ENCODE assay signal across 16 cellular contexts in the genomic region with DNA sequence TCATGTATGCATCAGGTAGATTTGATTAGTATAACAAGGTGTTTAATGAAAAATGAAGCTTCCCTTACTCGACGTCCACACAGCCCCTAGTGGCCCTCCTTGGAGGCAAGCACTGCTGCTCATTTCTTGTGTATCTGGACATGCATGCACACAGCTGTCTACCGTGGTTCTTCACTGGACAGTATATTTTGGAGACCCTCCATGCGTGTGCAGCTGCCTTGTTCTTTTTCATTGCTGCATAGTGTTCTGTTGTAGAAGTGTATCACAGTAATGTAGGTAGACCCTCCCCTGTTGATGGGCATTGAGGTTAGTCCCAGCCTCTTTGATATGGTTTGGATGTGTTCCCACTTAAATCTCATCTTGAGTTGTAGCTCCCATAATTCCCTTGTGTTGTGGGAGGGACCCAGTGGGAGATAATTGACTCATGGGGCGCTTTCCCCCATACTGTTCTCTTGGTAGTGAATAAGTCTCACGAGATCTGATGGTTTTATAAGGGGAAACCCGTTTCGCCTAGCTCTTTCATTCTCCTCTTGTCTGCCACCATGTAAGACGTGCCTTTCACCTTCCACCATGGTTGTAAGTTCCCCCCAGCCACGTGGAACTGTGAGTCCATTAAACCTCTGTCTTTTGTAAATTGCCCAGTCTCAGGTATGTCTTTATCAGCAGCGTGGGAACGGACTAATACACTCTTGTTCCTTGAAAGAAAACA. TPM values are rescaled to one million over a fixed set of nuclear protein-coding genes. Genes with fewer than 3 reads are reported as not detected.
A peak's percentile ranks its signal among the peaks of the same experiment; 100 is the strongest.
DNase-seq lines count a peak whose midpoint lies in the region; ATAC-seq, FAIRE-seq and TF ChIP-seq lines count a peak whose summit lies in the region.
"Had no signal": no experiment of that assay in that cellular context is flagged by ENCODE, and none has a peak within 500 bp of the region (broad histone marks: within the 10 kb centered on the region; RNA-seq: fewer than 3 reads in every experiment).

No MANE protein-coding gene starts in this region.

- no peak overlapping the region for H4K91ac ChIP-seq in trophoblast cell (ENCODE audit: low read depth, low read length)

- H3K36me3 ChIP-seq in Loucy (ENCODE audit: insufficient read depth, low read length) (no peaks in the 10 kb centered on the region), trophoblast cell (ENCODE audit: control insufficient read depth in 1 of 2, insufficient read depth in 2 of 2, low read length in 2 of 2) (peaks cover 15 to 19% of the 10 kb centered on the region in 2 experiments)

- H2BK5ac ChIP-seq in trophoblast cell (ENCODE audit: low read depth, low read length, poor library complexity) = no peak overlapping the region

- peak; percentile 50; the same call in 1 of the 2 replicates for TF ChIP-seq CTCF in Loucy (conservative IDR thresholded peaks at IDR 0.05; ENCODE audit: low read length)
- peak; percentile 22 for TF ChIP-seq CTCF in choroid plexus epithelial cell (conservative IDR thresholded peaks at IDR 0.05; ENCODE audit: low read depth, low read length)
- TF ChIP-seq CTCF in lower leg skin (IDR thresholded peaks at IDR 0.05) = no peak

- H3K27ac Mint-ChIP-seq in activated CD4-positive, alpha-beta T cell treated with anti-CD3 and anti-CD28 coated beads for 36 hours = peak overlapping the region; percentile 95

- H2BK12ac ChIP-seq in trophoblast cell (ENCODE audit: low read length) = no peak overlapping the region

- H3K9me3 Mint-ChIP-seq in activated CD4-positive, alpha-beta T cell treated with anti-CD3 and anti-CD28 coated beads for 36 hours (ENCODE audit: low read depth) = peaks cover 9% of the 10 kb centered on the region

- intact Hi-C loops in activated CD4-positive, alpha-beta T cell treated with anti-CD3 and anti-CD28 coated beads for 36 hours (cut with DNase I, micrococcal nuclease) = no loop called here
- intact Hi-C loops in lower leg skin (cut with DNase I; ENCODE audit: low total_unique reads) = no loop called here

- H3F3A ChIP-seq in Loucy (ENCODE audit: low read depth) = no peaks in the 10 kb centered on the region

- ATAC-seq in activated CD4-positive, alpha-beta T cell treated with anti-CD3 and anti-CD28 coated beads for 36 hours = peak; percentile 28
- no peak for ATAC-seq in GM18867 (IDR thresholded peaks at IDR 0.05; ENCODE audit: unreplicated experiment)

- no peak overlapping the region for H3K23ac ChIP-seq in trophoblast cell (ENCODE audit: low read length)

- H3K14ac ChIP-seq in trophoblast cell (ENCODE audit: low read length) = no peak overlapping the region

- H3K9ac ChIP-seq in Loucy (ENCODE audit: low read depth, low read length, poor library complexity, severe bottlenecking) = no peak overlapping the region
- no peak overlapping the region for H3K9ac ChIP-seq in trophoblast cell (ENCODE audit: low read length)

- no peak overlapping the region for H2BK120ac ChIP-seq in trophoblast cell (ENCODE audit: insufficient read depth, low read length, poor library complexity)

- H3K36me3 Mint-ChIP-seq in activated CD4-positive, alpha-beta T cell treated with anti-CD3 and anti-CD28 coated beads for 36 hours (ENCODE audit: low read depth) = peaks cover 24% of the 10 kb centered on the region

- peaks cover 100% of the 10 kb centered on the region for H3K79me2 ChIP-seq in Loucy (ENCODE audit: insufficient read depth, low read length)
- peaks cover 71% of the 10 kb centered on the region for H3K79me2 ChIP-seq in trophoblast cell (ENCODE audit: control insufficient read depth, insufficient read depth, low read length, poor library complexity)

- no peaks in the 10 kb centered on the region for H3K9me3 ChIP-seq in Loucy (ENCODE audit: insufficient read depth, low read depth, low read length)
- H3K9me3 ChIP-seq in trophoblast cell (ENCODE audit: insufficient read depth, low read depth, low read length) = no peaks in the 10 kb centered on the region

- no peaks in the 10 kb centered on the region for H3K9me2 ChIP-seq in Loucy (replicated peaks; ENCODE audit: low read depth, low read length)

- POLR2A ChIA-PET in activated CD4-positive, alpha-beta T cell treated with anti-CD3 and anti-CD28 coated beads for 36 hours (lab: Charles Lee) = interaction anchor here (0.9 to 1.4 kb wide), 2 partner anchors 19 to 117 kb away, joined by 3 to 4 read pairs; no protein-coding TSS in a partner anchor

- no peak overlapping the region for H4K8ac ChIP-seq in trophoblast cell (ENCODE audit: low read depth, low read length)

- no peak overlapping the region for H3K27ac ChIP-seq in trophoblast cell (ENCODE audit: low read depth, low read length)

- H3K4me1 ChIP-seq in Loucy (ENCODE audit: insufficient read depth, low read length, poor library complexity, severe bottlenecking) (peaks cover 63% of the 10 kb centered on the region), trophoblast cell (ENCODE audit: control insufficient read depth in 1 of 2, insufficient read depth in 2 of 2, low read length in 2 of 2) (peaks cover 17 to 38% of the 10 kb centered on the region in 2 experiments)

- H2AK5ac ChIP-seq in trophoblast cell (ENCODE audit: low read length) = no peak overlapping the region

- H3K27me3 ChIP-seq in Loucy (ENCODE audit: insufficient read depth, low read length, poor library complexity, severe bottlenecking) (no peaks in the 10 kb centered on the region), trophoblast cell (ENCODE audit: insufficient read depth, low read length) (no peaks in the 10 kb centered on the region)

- H3K4me3 ChIP-seq in Loucy (ENCODE audit: low read length, poor library complexity, severe bottlenecking) (peak overlapping the region; percentile 26), choroid plexus epithelial cell (ENCODE audit: low read depth, low read length) (no peak overlapping the region), trophoblast cell (ENCODE audit: low read depth, low read length) (no peak overlapping the region), lower leg skin (ENCODE audit: low read depth, poor library complexity, severe bottlenecking) (no peak overlapping the region)

- no peaks in the 10 kb centered on the region for H3K27me3 Mint-ChIP-seq in activated CD4-positive, alpha-beta T cell treated with anti-CD3 and anti-CD28 coated beads for 36 hours

- CTCF ChIA-PET in activated CD4-positive, alpha-beta T cell treated with anti-CD3 and anti-CD28 coated beads for 36 hours (lab: Charles Lee) = interaction anchor here (0.5 to 1.6 kb wide), 6 partner anchors 20 to 118 kb away, joined by 3 to 4 read pairs (median 3); no protein-coding TSS in a partner anchor

- peak overlapping the region; percentile 71 for H3K4me3 Mint-ChIP-seq in activated CD4-positive, alpha-beta T cell treated with anti-CD3 and anti-CD28 coated beads for 36 hours

- H2AFZ ChIP-seq in Loucy (ENCODE audit: low read length) (no peak overlapping the region), trophoblast cell (ENCODE audit: insufficient read depth, low read length, poor library complexity) (no peak overlapping the region)

- FAIRE-seq in urothelium cell line (lab: Jason Lieb, UNC) = no peak
- FAIRE-seq: A204.1, TTC549 had no signal

- H3K4me1 Mint-ChIP-seq in activated CD4-positive, alpha-beta T cell treated with anti-CD3 and anti-CD28 coated beads for 36 hours = peaks cover 65% of the 10 kb centered on the region

- H3K18ac ChIP-seq in trophoblast cell (ENCODE audit: low read length) = peak overlapping the region; percentile 41

- H3K79me1 ChIP-seq in trophoblast cell (ENCODE audit: low read length) = peaks cover 6% of the 10 kb centered on the region

- H3K4me2 ChIP-seq in Loucy (ENCODE audit: low read depth, low read length, poor library complexity, severe bottlenecking) (peak overlapping the region; percentile 68), trophoblast cell (ENCODE audit: low read length) (no peak overlapping the region)

- peaks cover 65% of the 10 kb centered on the region for H4K20me1 ChIP-seq in Loucy (ENCODE audit: insufficient read depth, low read length, poor library complexity, severe bottlenecking)

- H3K4ac ChIP-seq in trophoblast cell (ENCODE audit: low read depth, low read length) = peak overlapping the region; percentile 77

- no CpG with 5 or more reads among the region's 12 CpGs for WGBS in trophoblast cell (ENCODE audit: extremely low coverage, insufficient coverage, insufficient read length)
- 92% methylated on average over 12 of the region's 12 CpGs for WGBS in lower leg skin, 2 donors

- H4K12ac ChIP-seq in trophoblast cell (ENCODE audit: low read depth, low read length) = no peak overlapping the region

- peak; percentile 52 for DNase-seq in activated CD4-positive, alpha-beta T cell treated with anti-CD3 and anti-CD28 coated beads for 36 hours
- no peak for DNase-seq in activated CD4-positive, alpha-beta T cell treated with anti-CD3 and anti-CD28 coated beads for 4 hours
- DNase-seq in choroid plexus epithelial cell (ENCODE audit: low read depth) = no peak
- DNase-seq in trophoblast cell = no peak
- no peak for DNase-seq in urothelium cell line (ENCODE audit: low spot score)
- DNase-seq in lower leg skin (ENCODE audit: low spot score in 2 of 2) = no peak
- DNase-seq: activated gamma-delta T cell, cortex of kidney, DMS79, foreskin melanocyte, left ventricle myocardium superior, RPMI8226 had no signal

- no peak for TF ChIP-seq POLR2A in lower leg skin (IDR thresholded peaks at IDR 0.05)

RNA-seq across cellular contexts. Expression of gene CMIP, which starts 6.3 kb away (rescaled TPM):
- total RNA-seq in activated CD4-positive, alpha-beta T cell treated with anti-CD3 and anti-CD28 coated beads for 36 hours = 10 to 100 TPM; 39.1 to 40.3 TPM
- polyA plus RNA-seq in trophoblast cell (2013) = 78.7 and 79.2 TPM in 2 replicates
- total RNA-seq in lower leg skin = 100 to 1,000 TPM in 1 of 4 donors, 10 to 100 TPM in 3; 53.7 to 115 (median 77.4) TPM

Comparison
In these comparisons a context has a peak if more than half of its experiments do, and no peak if none do; other contexts are left out.
1. CTCF ChIP-seq: peak in Loucy (single experiment) and choroid plexus epithelial cell (single experiment); none in lower leg skin (0 of 3).